In genomic region chr11:126838779-126839178, GRCh38 we compare ENCODE assay signal across 15 cellular contexts.
A peak's percentile ranks its signal among the peaks of the same experiment; 100 is the strongest.
DNase-seq lines count a peak whose midpoint lies in the region; ATAC-seq and TF ChIP-seq lines count a peak whose summit lies in the region.
"Had no signal": no experiment of that assay in that cellular context is flagged by ENCODE, and none has a peak within 500 bp of the region (broad histone marks: within the 10 kb centered on the region; RNA-seq: fewer than 3 reads in every experiment).

No MANE protein-coding gene starts in this region.

- no peak overlapping the region for H3K23ac ChIP-seq in mesendoderm (ENCODE audit: low read length)

- H3K4me3 Mint-ChIP-seq in HFFc6, result no peak overlapping the region
- no peak overlapping the region for H3K4me3 Mint-ChIP-seq in effector memory CD8-positive, alpha-beta T cell
- H3K4me3 Mint-ChIP-seq: B cell; CD4-positive, alpha-beta T cell; GM23338; H9 had no signal

- H3K36me3 Mint-ChIP-seq in HFFc6 (ENCODE audit: low read depth), result peaks cover 25% of the 10 kb centered on the region; the same call in 1 of the 2 replicates
- no peaks in the 10 kb centered on the region for H3K36me3 Mint-ChIP-seq in effector memory CD8-positive, alpha-beta T cell (ENCODE audit: insufficient read depth)

- WGBS in mesendoderm (ENCODE audit: extremely low coverage, insufficient coverage, low lambda C conversion rate), result no CpG with 5 or more reads among the region's 5 CpGs
- 74 to 85% (median 80%) methylated on average over 5 of the region's 5 CpGs for WGBS in spleen, 5 donors

- H3K9me3 Mint-ChIP-seq in HFFc6, result no peaks in the 10 kb centered on the region
- H3K9me3 Mint-ChIP-seq in effector memory CD8-positive, alpha-beta T cell, result peaks cover 0 to 1% of the 10 kb centered on the region in 2 donors
- H3K9me3 Mint-ChIP-seq: CD4-positive, alpha-beta T cell had no signal

- peaks cover 86% of the 10 kb centered on the region for H3K4me1 Mint-ChIP-seq in HFFc6 (ENCODE audit: low read depth)
- no peaks in the 10 kb centered on the region for H3K4me1 Mint-ChIP-seq in effector memory CD8-positive, alpha-beta T cell (ENCODE audit: low read depth in 2 of 2)
- H3K4me1 Mint-ChIP-seq: B cell, GM23338, H9 had no signal

- H3K27ac ChIP-seq in mesendoderm (ENCODE audit: low read depth, low read length) (no peak overlapping the region), spleen (peak overlapping the region; percentile 6 to 74 (median 52))

- H2BK120ac ChIP-seq in mesendoderm (ENCODE audit: low read depth, low read length), result no peak overlapping the region

- no peak for TF ChIP-seq POLR2A in spleen (IDR thresholded peaks at IDR 0.05)

- DNase-seq in HFFc6, result no peak
- peak; percentile 16 for DNase-seq in astrocyte of the hippocampus (ENCODE audit: low read depth, low spot score)
- DNase-seq in mesendoderm, result peak; percentile 29
- no peak for DNase-seq in spleen
- no peak for DNase-seq in NCI-H69 (lab: John Stamatoyannopoulos, UW)
- DNase-seq in activated effector memory CD4-positive, alpha-beta T cell treated with anti-CD3 and anti-CD28 coated beads, Interleukin-2, amount 50 U/mL, for 16 hours, result no peak
- DNase-seq in activated gamma-delta T cell (lab: John Stamatoyannopoulos, UW), result no peak
- no peak for DNase-seq in effector memory CD8-positive, alpha-beta T cell
- DNase-seq: Calu3; CD4-positive, alpha-beta T cell; DMS 273 treated with DMSO at 0.1 percent for 48 hours; H9 had no signal

- H3K4me2 ChIP-seq in mesendoderm (ENCODE audit: low read length), result no peak overlapping the region
- H3K4me2 ChIP-seq: GM23338 had no signal

- no peak overlapping the region for H4K5ac ChIP-seq in mesendoderm (ENCODE audit: low read length)

- H3K4me3 ChIP-seq in mesendoderm (ENCODE audit: low read length) (no peak overlapping the region), spleen (no peak overlapping the region)
- H3K4me3 ChIP-seq: GM12878, GM23338 had no signal

- no peaks in the 10 kb centered on the region for H3K79me1 ChIP-seq in mesendoderm (ENCODE audit: low read length)

- H3K27ac Mint-ChIP-seq in HFFc6, result peak overlapping the region; percentile 93; the same call in 1 of the 2 replicates
- no peak overlapping the region for H3K27ac Mint-ChIP-seq in effector memory CD8-positive, alpha-beta T cell
- H3K27ac Mint-ChIP-seq: B cell; CD4-positive, alpha-beta T cell; GM23338; H9 had no signal

- no peak for TF ChIP-seq CTCF in HFFc6 (IDR thresholded peaks at IDR 0.05)
- no peak for TF ChIP-seq CTCF in spleen (IDR thresholded peaks at IDR 0.05 in 8 of 11, conservative IDR thresholded peaks at IDR 0.05 in 3 of 11)

- no peak overlapping the region for H3K18ac ChIP-seq in mesendoderm (ENCODE audit: low read length)

- H3K27me3 ChIP-seq in mesendoderm (ENCODE audit: insufficient read depth, low read length, poor library complexity) (no peaks in the 10 kb centered on the region), spleen (replicated peaks in 1 of 7) (no peaks in the 10 kb centered on the region)

- intact Hi-C loops in spleen (cut with DNase I; ENCODE audit: low total_unique reads), result no loop called here

- no peak overlapping the region for H4K8ac ChIP-seq in mesendoderm (ENCODE audit: low read depth, low read length)

- no peak overlapping the region for H2BK15ac ChIP-seq in mesendoderm (replicated peaks; ENCODE audit: low read depth)

- H3K36me3 ChIP-seq in mesendoderm (ENCODE audit: control insufficient read depth, insufficient read depth, low read length), result no peaks in the 10 kb centered on the region
- H3K36me3 ChIP-seq in spleen, result no peaks in the 10 kb centered on the region

- H3K4me1 ChIP-seq in mesendoderm (ENCODE audit: control insufficient read depth, low read depth, low read length), result no peaks in the 10 kb centered on the region
- H3K4me1 ChIP-seq in spleen, result peaks cover 0 to 7% (median 0%) of the 10 kb centered on the region in 6 donors

- no peak overlapping the region for H3K56ac ChIP-seq in mesendoderm (ENCODE audit: low read length)

- no peak for ATAC-seq in effector memory CD8-positive, alpha-beta T cell (replicated peaks)
- ATAC-seq: GM12878, GM23338 had no signal

- H2AK5ac ChIP-seq in mesendoderm (ENCODE audit: low read length), result no peak overlapping the region

- peaks cover 0 to 4% (median 0%) of the 10 kb centered on the region in 8 donors for H3K9me3 ChIP-seq in spleen

- no peak overlapping the region for H2BK5ac ChIP-seq in mesendoderm (ENCODE audit: low read length)

- H3K4ac ChIP-seq in mesendoderm (ENCODE audit: low read depth, low read length), result no peak overlapping the region

- H3K27me3 Mint-ChIP-seq in HFFc6 (ENCODE audit: insufficient read depth), result no peaks in the 10 kb centered on the region
- peaks cover 0 to 7% of the 10 kb centered on the region in 2 donors for H3K27me3 Mint-ChIP-seq in effector memory CD8-positive, alpha-beta T cell
- H3K27me3 Mint-ChIP-seq: B cell had no signal

- no peaks in the 10 kb centered on the region for H3K79me2 ChIP-seq in mesendoderm (ENCODE audit: control insufficient read depth, insufficient read depth, low read length)

- H3K9ac ChIP-seq in mesendoderm (ENCODE audit: low read length), result no peak overlapping the region

Comparison
In these comparisons a context has a peak if more than half of its experiments do, and no peak if none do; other contexts are left out.
1. DNase-seq: peak in astrocyte of the hippocampus (single experiment) and mesendoderm (single experiment); none in HFFc6 (single experiment), spleen (single experiment), NCI-H69 (single experiment), activated effector memory CD4-positive, alpha-beta T cell treated with anti-CD3 and anti-CD28 coated beads, Interleukin-2, amount 50 U/mL, for 16 hours (single experiment), activated gamma-delta T cell (single experiment) and effector memory CD8-positive, alpha-beta T cell (0 of 3).